Comparison of ENCODE assay signal across 30 cellular contexts in the genomic region with DNA sequence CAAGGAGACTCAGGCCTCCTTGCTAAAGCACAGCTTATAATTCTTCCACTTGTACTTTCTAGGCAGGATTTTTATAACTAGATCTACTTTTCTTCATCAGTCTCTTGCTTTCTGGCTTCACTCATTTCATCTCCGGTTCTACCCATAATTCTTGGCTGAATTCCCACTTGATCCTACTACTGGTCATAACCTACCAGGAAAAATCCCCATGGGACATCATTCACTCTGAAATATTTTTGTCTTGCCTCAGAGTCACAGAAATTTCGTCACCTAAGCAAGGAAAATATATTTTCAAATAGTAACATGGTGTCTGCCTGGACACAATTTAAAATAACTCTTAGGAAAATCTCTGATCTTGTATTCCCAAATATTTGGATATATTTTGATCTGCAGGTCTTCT.
"Had no signal": no experiment of that assay in that cellular context is flagged by ENCODE, and none has a peak within 500 bp of the region (broad histone marks: within the 10 kb centered on the region; RNA-seq: fewer than 3 reads in every experiment).

No MANE protein-coding gene starts in this region.

- H3K9me3 Mint-ChIP-seq: activated CD8-positive, alpha-beta T cell treated with anti-CD3 and anti-CD28 coated beads for 36 hours; activated naive CD4-positive, alpha-beta T cell treated with anti-CD3 and anti-CD28 coated beads for 36 hours; activated naive CD8-positive, alpha-beta T cell treated with anti-CD3 and anti-CD28 coated beads for 36 hours; activated T-cell treated with anti-CD3 and anti-CD28 coated beads, Interleukin-2, amount 50 U/mL, for 4 hours; activated T-helper 17 cell treated with anti-CD3 and anti-CD28 coated beads, Interleukin-2, amount 50 U/mL, for 72 hours had no signal

- ATAC-seq: activated CD8-positive, alpha-beta T cell treated with anti-CD3 and anti-CD28 coated beads for 36 hours; activated naive CD8-positive, alpha-beta T cell treated with anti-CD3 and anti-CD28 coated beads, Interleukin-2, amount 50 U/mL, for 24 hours; activated T-cell treated with anti-CD3 and anti-CD28 coated beads, Interleukin-2, amount 50 U/mL, for 4 hours; activated T-helper 17 cell treated with anti-CD3 and anti-CD28 coated beads, Interleukin-2, amount 50 U/mL, for 72 hours; gastroesophageal sphincter; heart right ventricle had no signal

- FAIRE-seq: bronchial epithelial cell had no signal

- H3K4me3 ChIP-seq: ascending aorta, coronary artery, dorsolateral prefrontal cortex, esophagus muscularis mucosa, gastroesophageal sphincter, heart right ventricle had no signal

- H3K27me3 Mint-ChIP-seq: activated CD8-positive, alpha-beta T cell treated with anti-CD3 and anti-CD28 coated beads for 36 hours; activated naive CD4-positive, alpha-beta T cell treated with anti-CD3 and anti-CD28 coated beads, Interleukin-2, amount 50 U/mL, for 24 hours; activated naive CD8-positive, alpha-beta T cell treated with anti-CD3 and anti-CD28 coated beads for 36 hours; activated naive CD8-positive, alpha-beta T cell treated with anti-CD3 and anti-CD28 coated beads, Interleukin-2, amount 50 U/mL, for 24 hours; activated T-helper 17 cell treated with anti-CD3 and anti-CD28 coated beads, Interleukin-2, amount 50 U/mL, for 72 hours; central memory CD8-positive, alpha-beta T cell; dendritic cell treated with granulocyte-macrophage colony-stimulating factor and Interleukin-4, amounts not matched to agents 40 ng/mL and 50 ng/mL, for 4 days had no signal

- H3K27ac Mint-ChIP-seq: activated CD8-positive, alpha-beta T cell treated with anti-CD3 and anti-CD28 coated beads for 36 hours; activated naive CD4-positive, alpha-beta T cell treated with anti-CD3 and anti-CD28 coated beads for 36 hours; activated naive CD4-positive, alpha-beta T cell treated with anti-CD3 and anti-CD28 coated beads, Interleukin-2, amount 50 U/mL, for 24 hours; activated naive CD8-positive, alpha-beta T cell treated with anti-CD3 and anti-CD28 coated beads for 36 hours; activated naive CD8-positive, alpha-beta T cell treated with anti-CD3 and anti-CD28 coated beads, Interleukin-2, amount 50 U/mL, for 24 hours; activated T-helper 17 cell treated with anti-CD3 and anti-CD28 coated beads, Interleukin-2, amount 50 U/mL, for 72 hours; dendritic cell treated with granulocyte-macrophage colony-stimulating factor and Interleukin-4, amounts not matched to agents 40 ng/mL and 50 ng/mL, for 4 days; endodermal cell had no signal

- DNase-seq: activated CD4-positive, alpha-beta T cell treated with anti-CD3 and anti-CD28 coated beads for 48 hours; activated CD4-positive, alpha-beta T cell treated with anti-CD3 and anti-CD28 coated beads, Interleukin-2, amount 50 U/mL, for 1 hour; activated CD4-positive, alpha-beta T cell treated with anti-CD3 and anti-CD28 coated beads, Interleukin-2, amount 50 U/mL, for 48 hours; activated CD4-positive, CD25-positive, alpha-beta regulatory T cell; activated CD4-positive, CD25-positive, alpha-beta regulatory T cell treated with anti-CD3 and anti-CD28 coated beads, Interleukin-2, amount 50 U/mL, for 72 hours; activated CD8-positive, alpha-beta memory T cell treated with anti-CD3 and anti-CD28 coated beads for 24 hours; activated CD8-positive, alpha-beta T cell treated with anti-CD3 and anti-CD28 coated beads for 36 hours; activated effector memory CD4-positive, alpha-beta T cell treated with Interleukin-2 at 50 U/mL for 16 hours; activated gamma-delta T cell treated with Interleukin-2 at 50 U/mL for 16 hours; activated naive CD4-positive, alpha-beta T cell treated with anti-CD3 and anti-CD28 coated beads for 36 hours; activated naive CD8-positive, alpha-beta T cell treated with anti-CD3 and anti-CD28 coated beads for 36 hours; activated naive CD8-positive, alpha-beta T cell treated with anti-CD3 and anti-CD28 coated beads, Interleukin-2, amount 50 U/mL, for 24 hours; activated T-cell treated with anti-CD3 and anti-CD28 coated beads, Interleukin-2, amount 50 U/mL, for 4 hours; brain microvascular endothelial cell; dorsolateral prefrontal cortex; effector memory CD4-positive, alpha-beta T cell; endodermal cell; erythroblast; foreskin melanocyte; heart right ventricle; T-helper 2 cell had no signal

- H3K4me3 Mint-ChIP-seq: activated CD8-positive, alpha-beta T cell treated with anti-CD3 and anti-CD28 coated beads for 36 hours; activated naive CD4-positive, alpha-beta T cell treated with anti-CD3 and anti-CD28 coated beads for 36 hours; activated naive CD4-positive, alpha-beta T cell treated with anti-CD3 and anti-CD28 coated beads, Interleukin-2, amount 50 U/mL, for 24 hours; activated naive CD8-positive, alpha-beta T cell treated with anti-CD3 and anti-CD28 coated beads for 36 hours; activated naive CD8-positive, alpha-beta T cell treated with anti-CD3 and anti-CD28 coated beads, Interleukin-2, amount 50 U/mL, for 24 hours; activated T-cell treated with anti-CD3 and anti-CD28 coated beads, Interleukin-2, amount 50 U/mL, for 4 hours; activated T-helper 17 cell treated with anti-CD3 and anti-CD28 coated beads, Interleukin-2, amount 50 U/mL, for 72 hours; central memory CD8-positive, alpha-beta T cell; dendritic cell treated with granulocyte-macrophage colony-stimulating factor and Interleukin-4, amounts not matched to agents 40 ng/mL and 50 ng/mL, for 4 days; endodermal cell had no signal

- H3K4me1 Mint-ChIP-seq: activated naive CD4-positive, alpha-beta T cell treated with anti-CD3 and anti-CD28 coated beads, Interleukin-2, amount 50 U/mL, for 24 hours; activated naive CD8-positive, alpha-beta T cell treated with anti-CD3 and anti-CD28 coated beads for 36 hours; activated naive CD8-positive, alpha-beta T cell treated with anti-CD3 and anti-CD28 coated beads, Interleukin-2, amount 50 U/mL, for 24 hours; activated T-helper 17 cell treated with anti-CD3 and anti-CD28 coated beads, Interleukin-2, amount 50 U/mL, for 72 hours; central memory CD8-positive, alpha-beta T cell; endodermal cell had no signal

- H3K36me3 Mint-ChIP-seq: activated naive CD4-positive, alpha-beta T cell treated with anti-CD3 and anti-CD28 coated beads, Interleukin-2, amount 50 U/mL, for 24 hours; activated naive CD8-positive, alpha-beta T cell treated with anti-CD3 and anti-CD28 coated beads for 36 hours had no signal
